In genomic region chr11:86624366-86624765, GRCh38 we compare ENCODE assay signal across 21 cellular contexts. TPM values are rescaled to one million over a fixed set of nuclear protein-coding genes. Genes with fewer than 3 reads are reported as not detected.
DNase-seq lines count a peak whose midpoint lies in the region; ATAC-seq, FAIRE-seq and TF ChIP-seq lines count a peak whose summit lies in the region.
"Had no signal": no experiment of that assay in that cellular context is flagged by ENCODE, and none has a peak within 500 bp of the region (broad histone marks: within the 10 kb centered on the region; RNA-seq: fewer than 3 reads in every experiment).

No MANE protein-coding gene starts in this region.

- H3K36me3 ChIP-seq in esophagus muscularis mucosa (no peaks in the 10 kb centered on the region), keratinocyte (ENCODE audit: control insufficient read depth in 2 of 2, extremely low read depth in 1 of 2, insufficient read depth in 2 of 2, low read length in 2 of 2) (peaks cover 0 to 2% of the 10 kb centered on the region in 2 experiments)
- H3K36me3 ChIP-seq: brain microvascular endothelial cell, neutrophil, tibial nerve had no signal

- no peaks in the 10 kb centered on the region for H3K9me1 ChIP-seq in keratinocyte (ENCODE audit: control insufficient read depth, extremely low read depth, insufficient read depth, low read length)

- H4K20me1 ChIP-seq in keratinocyte (ENCODE audit: control insufficient read depth, extremely low read depth, insufficient read depth, low read length), result no peaks in the 10 kb centered on the region

- peaks cover 3% of the 10 kb centered on the region; the same call in 2 of the 3 replicates for H3K9me3 ChIP-seq in A549
- no peaks in the 10 kb centered on the region for H3K9me3 ChIP-seq in esophagus muscularis mucosa
- H3K9me3 ChIP-seq in keratinocyte (ENCODE audit: control insufficient read depth, low read depth, low read length), result peaks cover 2% of the 10 kb centered on the region
- H3K9me3 ChIP-seq: neutrophil, tibial nerve had no signal

- POLR2A ChIA-PET in A549 (lab: Yijun Ruan, JAX), result no interaction called here

- intact Hi-C loops in esophagus muscularis mucosa (cut with DNase I), result loop anchor here (5.0 kb wide), 3 partner anchors 48 to 178 kb away; partner anchors contain the start of genes ME3 and PRSS23

- no peak overlapping the region for H3K27ac ChIP-seq in A549
- H3K27ac ChIP-seq in esophagus muscularis mucosa (replicated peaks in 1 of 4), result peak overlapping the region; percentile 11 to 72 (median 58)
- H3K27ac ChIP-seq in keratinocyte (ENCODE audit: control insufficient read depth, insufficient read depth, low read length), result peak overlapping the region; percentile 83
- H3K27ac ChIP-seq: brain microvascular endothelial cell, C4-2B, neutrophil, tibial nerve had no signal

- 0 out of 3 replicates have a peak, but pooled peaks cover 5% of the 10 kb centered on the region for H3K4me1 ChIP-seq in A549
- H3K4me1 ChIP-seq in esophagus muscularis mucosa, result peaks cover 47 to 88% (median 85%) of the 10 kb centered on the region in 4 donors
- H3K4me1 ChIP-seq in keratinocyte (ENCODE audit: control insufficient read depth, extremely low read depth, insufficient read depth, low read length), result peaks cover 27% of the 10 kb centered on the region

- H2AFZ ChIP-seq in keratinocyte (ENCODE audit: control insufficient read depth, low read length), result no peak overlapping the region

- TF ChIP-seq CTCF in A549 (IDR thresholded peaks at IDR 0.05), result no peak
- TF ChIP-seq CTCF in esophagus muscularis mucosa (IDR thresholded peaks at IDR 0.05), result no peak
- TF ChIP-seq CTCF in keratinocyte (optimal IDR thresholded peaks at IDR 0.05 in 1 of 3, IDR thresholded peaks at IDR 0.05 in 1 of 3, conservative IDR thresholded peaks at IDR 0.05 in 1 of 3; ENCODE audit: extremely low read depth in 1 of 3, insufficient read depth in 2 of 3, low read length in 3 of 3), result no peak

- CTCF ChIA-PET in A549 (lab: Yijun Ruan, JAX), result interaction anchor here (1.3 to 11.6 kb wide), 2 partner anchors 9 to 16 kb away, joined by 4 to 65 read pairs; no protein-coding TSS in a partner anchor

- H3K27me3 ChIP-seq in esophagus muscularis mucosa (no peaks in the 10 kb centered on the region), keratinocyte (ENCODE audit: control insufficient read depth, extremely low read depth, insufficient read depth, low read length) (no peaks in the 10 kb centered on the region)
- H3K27me3 ChIP-seq: brain microvascular endothelial cell, neutrophil, tibial nerve had no signal

- H3K9ac ChIP-seq in keratinocyte (ENCODE audit: control insufficient read depth, extremely low read depth, insufficient read depth, low read length), result peak overlapping the region; percentile 60

- 62% methylated on average over 3 of the region's 3 CpGs for WGBS in A549 (ENCODE audit: missing lambda C conversion rate)
- WGBS in esophagus muscularis mucosa, result 60% methylated on average over 3 of the region's 3 CpGs

- TF ChIP-seq POLR2A in A549 (IDR thresholded peaks at IDR 0.05; ENCODE audit: low read length) (no peak), esophagus muscularis mucosa (IDR thresholded peaks at IDR 0.05; ENCODE audit: low read depth) (no peak)

- no peak for TF ChIP-seq RAD21 in A549 (conservative IDR thresholded peaks at IDR 0.05 in 1 of 2, IDR thresholded peaks at IDR 0.05 in 1 of 2)

- no peak overlapping the region for H3K4me3 ChIP-seq in A549
- H3K4me3 ChIP-seq in esophagus muscularis mucosa, result no peak overlapping the region
- peak overlapping the region; percentile 36 to 59 (median 53) for H3K4me3 ChIP-seq in keratinocyte (ENCODE audit: control insufficient read depth in 2 of 3, extremely low read depth in 1 of 3, insufficient read depth in 2 of 3, low read depth in 1 of 3, low read length in 3 of 3)
- H3K4me3 ChIP-seq: tibial nerve had no signal

- H3K4me2 ChIP-seq in A549, result no peak overlapping the region
- peak overlapping the region; percentile 81 for H3K4me2 ChIP-seq in keratinocyte (ENCODE audit: control insufficient read depth, extremely low read depth, insufficient read depth, low read depth, low read length)

- TF ChIP-seq EP300 in A549 (IDR thresholded peaks at IDR 0.05) (no peak), esophagus muscularis mucosa (IDR thresholded peaks at IDR 0.05) (no peak)

- peaks cover 7% of the 10 kb centered on the region for H3K79me2 ChIP-seq in keratinocyte (ENCODE audit: control insufficient read depth, insufficient read depth, low read length)

- ATAC-seq in A549 (no peak), GM21619 (IDR thresholded peaks at IDR 0.05; ENCODE audit: unreplicated experiment) (no peak)

- DNase-seq in A549 (ENCODE audit: low read depth in 1 of 2, low spot score in 1 of 2), result no peak
- peak; percentile 76 for DNase-seq in NCI-H69 (lab: John Stamatoyannopoulos, UW)
- DNase-seq in esophagus muscularis mucosa (ENCODE audit: extremely low spot score), result no peak
- no peak for DNase-seq in keratinocyte (ENCODE audit: low read depth, low spot score)
- DNase-seq in C1 segment of cervical spinal cord (lab: John Stamatoyannopoulos, UW), result no peak
- no peak for DNase-seq in OCI-M2 (lab: John Stamatoyannopoulos, UW; ENCODE audit: unreplicated experiment)
- no peak for DNase-seq in globus pallidus (ENCODE audit: low spot score)
- DNase-seq: activated CD4-positive, alpha-beta memory T cell treated with anti-CD3 and anti-CD28 coated beads for 36 hours; activated effector memory CD4-positive, alpha-beta T cell treated with anti-CD3 and anti-CD28 coated beads, Interleukin-2, amount 50 U/mL, for 16 hours; brain microvascular endothelial cell; GOT3; islet precursor cell; NCI-H1105; NCI-H2081 treated with DMSO at 0.1 percent for 48 hours; NCI-H510A treated with DMSO at 0.1 percent for 48 hours; stimulated activated CD4-positive, alpha-beta T cell treated with anti-CD3 and anti-CD28 coated beads, Interleukin-4, amount 100 ng/mL, for 1 hour; SW 1271 had no signal

- dilution Hi-C loops in keratinocyte (cut with MboI; ENCODE audit: extremely low pct_ligation_motif_present, low sequenced_read_pairs), result no loop called here

- FAIRE-seq in A549 (lab: Jason Lieb, UNC), result no peak
- no peak for FAIRE-seq in keratinocyte (lab: Jason Lieb, UNC)

TF ChIP-seq in A549, 52 proteins besides CTCF, POLR2A, EP300 and RAD21:
- no peak for TF ChIP-seq BCL3 (IDR thresholded peaks at IDR 0.05)
- peak; percentile 34 to 40; a peak in 2 of 4 replicates for TF ChIP-seq CEBPB (IDR thresholded peaks at IDR 0.05)

RNA-seq across cellular contexts. Expression of gene ME3, which starts 48.0 kb away (rescaled TPM):
- polyA plus RNA-seq in A549 (2011; rRNA removed) (21.4 and 22.3 TPM in 2 replicates), A549 (2017; fragmentation: RNase III; extraction: RNeasy Plus Mini Kit Qiagen cat#74134 plus additional on column Dnase treatment) (19.7 to 23.5 TPM (median 20.1 TPM) in 3 replicates), keratinocyte (1.0 to 1.6 TPM (median 1.1 TPM) in 3 replicates)
- 28.5 and 35.1 TPM in 2 replicates for polyA plus RNA-seq in A549 (2012; cell fraction: cytosol; rRNA removed)
- 90.0 and 116 TPM in 2 replicates for polyA plus RNA-seq in A549 (2012; cell fraction: nucleus; rRNA removed)
- 74.2 and 74.4 TPM in 2 replicates for polyA minus RNA-seq in A549 (2011; rRNA and poly(A)+ RNA removed)
- 10 to 100 TPM; 20.4 to 50.1 (median 26.2) TPM for total RNA-seq in esophagus muscularis mucosa
- polyA plus RNA-seq in keratinocyte (2011; ENCODE audit: low read depth), result 0.39 TPM
- 0.52 and 1.6 TPM in 2 replicates for polyA plus RNA-seq in keratinocyte (2011; cell fraction: cytosol; rRNA removed)
- 2.4 and 2.5 TPM in 2 replicates for polyA plus RNA-seq in keratinocyte (2011; cell fraction: nucleus; rRNA removed)
- polyA plus RNA-seq in keratinocyte (2012; ENCODE audit: low replicate concordance), result 0.85 and 1.3 TPM in 2 replicates
- 1.6 to 7.9 TPM (median 4.8 TPM) in 3 replicates for polyA minus RNA-seq in keratinocyte
- polyA minus RNA-seq in keratinocyte (2011; cell fraction: cytosol; rRNA and poly(A)+ RNA removed), result 1.2 TPM
- polyA minus RNA-seq in keratinocyte (2011; cell fraction: nucleus; rRNA and poly(A)+ RNA removed), result 2.8 and 4.0 TPM in 2 replicates

Comparison
In these comparisons a context has a peak if more than half of its experiments do, and no peak if none do; other contexts are left out.
1. H3K27ac ChIP-seq: peak in esophagus muscularis mucosa (4 of 4) and keratinocyte (single experiment); none in A549 (0 of 2).
2. H3K4me3 ChIP-seq: peak in keratinocyte (3 of 3); none in A549 (single experiment) and esophagus muscularis mucosa (0 of 4).
3. RNA of gene ME3, which starts 48.0 kb away (polyA plus RNA-seq): 19.7 to 116 TPM in A549; 0.39 to 2.5 TPM in keratinocyte; every median in the first group is over 4 times any median in the second.